ENCODE assay signal across 20 cellular contexts in the genomic region with DNA sequence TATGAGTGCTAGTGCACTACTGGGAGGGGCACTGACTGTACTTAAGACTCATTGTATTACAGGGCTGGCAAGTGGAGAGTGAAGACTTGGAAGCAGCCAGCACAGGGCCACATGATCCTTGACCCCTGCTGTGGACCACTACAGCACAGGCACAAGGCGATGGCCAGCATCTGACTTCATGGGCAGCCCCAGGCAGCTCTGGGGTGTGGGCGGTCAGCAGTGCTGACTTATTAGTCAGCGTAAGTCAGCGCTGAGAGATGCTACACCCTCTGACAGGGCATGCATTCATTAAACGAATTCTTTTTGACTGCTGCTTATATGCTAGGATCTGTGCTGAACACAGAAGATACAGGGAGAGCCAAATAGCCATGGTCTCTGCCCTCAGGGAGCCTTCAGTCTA. TPM values are rescaled to one million over a fixed set of nuclear protein-coding genes. Genes with fewer than 3 reads are reported as not detected.
DNase-seq lines count a peak whose midpoint lies in the region; ATAC-seq and TF ChIP-seq lines count a peak whose summit lies in the region.
"Had no signal": no experiment of that assay in that cellular context is flagged by ENCODE, and none has a peak within 500 bp of the region (broad histone marks: within the 10 kb centered on the region; RNA-seq: fewer than 3 reads in every experiment).

No MANE protein-coding gene starts in this region.

- TF ChIP-seq CTCF in brain microvascular endothelial cell (IDR thresholded peaks at IDR 0.05; ENCODE audit: low read depth, low read length, missing control alignments) (no peak), glutamatergic neuron (IDR thresholded peaks at IDR 0.05; ENCODE audit: partially characterized antibody, unreplicated experiment) (no peak), nephron progenitor cell (IDR thresholded peaks at IDR 0.05) (no peak)
- TF ChIP-seq CTCF in CD4-positive, alpha-beta T cell (IDR thresholded peaks at IDR 0.05), result no peak

- CTCF ChIA-PET in CD4-positive, alpha-beta T cell (lab: Charles Lee), result no interaction called here

- intact Hi-C loops in CD4-positive, alpha-beta T cell (cut with DNase I, micrococcal nuclease), result no loop called here

- no peaks in the 10 kb centered on the region for H3K36me3 ChIP-seq in brain microvascular endothelial cell (replicated peaks)
- H3K36me3 ChIP-seq: neutrophil had no signal

- in situ Hi-C loops in brain microvascular endothelial cell (cut with HindIII; ENCODE audit: low pct_ligation_motif_present, low sequenced_read_pairs), result no loop called here

- no peak for ATAC-seq in CD4-positive, alpha-beta T cell (ENCODE audit: poor library complexity)
- ATAC-seq in GM21423 (IDR thresholded peaks at IDR 0.05; ENCODE audit: unreplicated experiment), result no peak
- ATAC-seq: activated T-cell treated with anti-CD3 and anti-CD28 coated beads, Interleukin-2, amount 50 U/mL, for 4 hours; right cardiac atrium had no signal

- H3K27ac Mint-ChIP-seq in CD4-positive, alpha-beta T cell, result no peak overlapping the region
- H3K27ac Mint-ChIP-seq in glutamatergic neuron (ENCODE audit: unreplicated experiment) (no peak overlapping the region), nephron progenitor cell (no peak overlapping the region)
- H3K27ac Mint-ChIP-seq: activated naive CD8-positive, alpha-beta T cell treated with anti-CD3 and anti-CD28 coated beads, Interleukin-2, amount 10 ng/mL, durations not matched to agents 7 days and 5 days had no signal

- H3K4me3 Mint-ChIP-seq in CD4-positive, alpha-beta T cell, result no peak overlapping the region
- H3K4me3 Mint-ChIP-seq in glutamatergic neuron (ENCODE audit: unreplicated experiment) (no peak overlapping the region), nephron progenitor cell (no peak overlapping the region)
- H3K4me3 Mint-ChIP-seq: activated naive CD8-positive, alpha-beta T cell treated with anti-CD3 and anti-CD28 coated beads, Interleukin-2, amount 10 ng/mL, durations not matched to agents 7 days and 5 days; activated T-cell treated with anti-CD3 and anti-CD28 coated beads, Interleukin-2, amount 50 U/mL, for 4 hours had no signal

- H3K27me3 ChIP-seq in brain microvascular endothelial cell (replicated peaks), result no peaks in the 10 kb centered on the region
- H3K27me3 ChIP-seq in CD4-positive, alpha-beta T cell (ENCODE audit: control insufficient read depth, insufficient read depth, low read length), result no peaks in the 10 kb centered on the region
- H3K27me3 ChIP-seq: esophagus squamous epithelium, upper lobe of left lung had no signal

- no peaks in the 10 kb centered on the region for H3K9me3 ChIP-seq in CD4-positive, alpha-beta T cell (ENCODE audit: control insufficient read depth, low read length)
- H3K9me3 ChIP-seq: esophagus squamous epithelium, neutrophil, upper lobe of left lung had no signal

- no peaks in the 10 kb centered on the region for H3K27me3 Mint-ChIP-seq in CD4-positive, alpha-beta T cell
- H3K27me3 Mint-ChIP-seq in glutamatergic neuron (ENCODE audit: unreplicated experiment) (peaks cover 2% of the 10 kb centered on the region), nephron progenitor cell (ENCODE audit: low read depth, poor library complexity) (peaks cover 12% of the 10 kb centered on the region)

- H3K27ac ChIP-seq in brain microvascular endothelial cell, result no peak overlapping the region
- H3K27ac ChIP-seq in CD4-positive, alpha-beta T cell (ENCODE audit: low read depth, low read length), result no peak overlapping the region
- H3K27ac ChIP-seq: coronary artery, neutrophil, SK-N-MC, upper lobe of left lung had no signal

- H3K36me3 Mint-ChIP-seq in CD4-positive, alpha-beta T cell (ENCODE audit: low read depth), result peaks cover 9% of the 10 kb centered on the region
- H3K36me3 Mint-ChIP-seq in glutamatergic neuron (ENCODE audit: unreplicated experiment) (peaks cover 16% of the 10 kb centered on the region), nephron progenitor cell (ENCODE audit: low read depth) (peaks cover 16% of the 10 kb centered on the region)

- no peak overlapping the region for H3K4me3 ChIP-seq in brain microvascular endothelial cell (ENCODE audit: low read depth, low read length)
- H3K4me3 ChIP-seq: coronary artery, esophagus squamous epithelium, SK-N-MC, upper lobe of left lung had no signal

- H3K9me3 Mint-ChIP-seq in CD4-positive, alpha-beta T cell, result no peaks in the 10 kb centered on the region
- peaks cover 2% of the 10 kb centered on the region for H3K9me3 Mint-ChIP-seq in glutamatergic neuron (ENCODE audit: unreplicated experiment)
- H3K9me3 Mint-ChIP-seq in nephron progenitor cell, result no peaks in the 10 kb centered on the region
- H3K9me3 Mint-ChIP-seq: activated naive CD8-positive, alpha-beta T cell treated with anti-CD3 and anti-CD28 coated beads, Interleukin-2, amount 10 ng/mL, durations not matched to agents 7 days and 5 days; activated T-cell treated with anti-CD3 and anti-CD28 coated beads, Interleukin-2, amount 50 U/mL, for 4 hours had no signal

- POLR2A ChIA-PET in CD4-positive, alpha-beta T cell (lab: Charles Lee), result no interaction called here

- H3K4me1 Mint-ChIP-seq in CD4-positive, alpha-beta T cell (ENCODE audit: low read depth), result no peaks in the 10 kb centered on the region
- no peaks in the 10 kb centered on the region for H3K4me1 Mint-ChIP-seq in glutamatergic neuron (ENCODE audit: low read depth, unreplicated experiment)
- peaks cover 30% of the 10 kb centered on the region for H3K4me1 Mint-ChIP-seq in nephron progenitor cell

- peak; percentile 74 for DNase-seq in COLO829 (ENCODE audit: low spot score)
- peak; percentile 84 for DNase-seq in LHCN-M2 (ENCODE audit: low read depth)
- DNase-seq in brain microvascular endothelial cell, result peak; percentile 72
- DNase-seq in kidney tubule cell (ENCODE audit: low spot score), result peak; percentile 46
- DNase-seq in CD4-positive, alpha-beta T cell, result no peak
- DNase-seq in glutamatergic neuron, result no peak
- no peak for DNase-seq in nephron progenitor cell
- DNase-seq: activated CD4-positive, alpha-beta T cell treated with anti-CD3 and anti-CD28 coated beads, Interleukin-2, amount 50 U/mL, for 4 hours; activated naive CD8-positive, alpha-beta T cell treated with anti-CD3 and anti-CD28 coated beads, Interleukin-2, amount 10 ng/mL, durations not matched to agents 7 days and 5 days; activated T-cell treated with anti-CD3 and anti-CD28 coated beads, Interleukin-2, amount 50 U/mL, for 4 hours; DMS 273 treated with DMSO at 0.1 percent for 48 hours; esophagus squamous epithelium; NCI-H345; right cardiac atrium; stimulated activated CD4-positive, alpha-beta T cell treated with anti-CD3 and anti-CD28 coated beads, Interleukin-4, amount 100 ng/mL, for 4 hours; upper lobe of left lung had no signal

RNA-seq across cellular contexts. Expression of a gene that starts 9.3 kb away (rescaled TPM):
- total RNA-seq in LHCN-M2 (2014; rRNA removed), result not detected in 2 replicates
- not detected for polyA plus RNA-seq in LHCN-M2 (2012)
- total RNA-seq in CD4-positive, alpha-beta T cell, result not detected
- total RNA-seq in glutamatergic neuron (ENCODE audit: unreplicated experiment), result not detected
- total RNA-seq: activated naive CD8-positive, alpha-beta T cell treated with anti-CD3 and anti-CD28 coated beads, Interleukin-2, amount 10 ng/mL, durations not matched to agents 7 days and 5 days; activated T-cell treated with anti-CD3 and anti-CD28 coated beads, Interleukin-2, amount 50 U/mL, for 4 hours; right cardiac atrium had no signal

Comparison
In these comparisons a context has a peak if more than half of its experiments do, and no peak if none do; other contexts are left out.
1. DNase-seq: peak in COLO829 (single experiment), LHCN-M2 (single experiment), brain microvascular endothelial cell (single experiment) and kidney tubule cell (single experiment); none in CD4-positive, alpha-beta T cell (0 of 10), glutamatergic neuron (single experiment) and nephron progenitor cell (single experiment).